In genomic region chr17:45262516-45263476, GRCh38 we compare ENCODE assay signal across 8 cellular contexts. TPM values are rescaled to one million over a fixed set of nuclear protein-coding genes. Genes with fewer than 3 reads are reported as not detected.
DNase-seq lines count a peak whose midpoint lies in the region; ATAC-seq, FAIRE-seq and TF ChIP-seq lines count a peak whose summit lies in the region.

No MANE protein-coding gene starts in this region.

- H3K36me3 ChIP-seq in body of pancreas (replicated peaks in 1 of 2; ENCODE audit: insufficient read depth in 1 of 2, low read depth in 2 of 2): peaks cover 0 to 19% of the 10 kb centered on the region in 2 donors
- peaks cover 20 to 32% of the 10 kb centered on the region in 2 donors for H3K36me3 ChIP-seq in kidney (ENCODE audit: control insufficient read depth in 1 of 2, insufficient read depth in 2 of 2, low read length in 2 of 2)
- H3K36me3 ChIP-seq in thoracic aorta: peaks cover 22% of the 10 kb centered on the region

- no peaks in the 10 kb centered on the region for H3K27me3 Mint-ChIP-seq in activated CD8-positive, alpha-beta memory T cell treated with anti-CD3 and anti-CD28 coated beads, Interleukin-2, amount 10 ng/mL, durations not matched to agents 7 days and 5 days
- no peaks in the 10 kb centered on the region for H3K27me3 Mint-ChIP-seq in osteocyte (ENCODE audit: unreplicated experiment)

- H3K27ac ChIP-seq in body of pancreas: peak overlapping the region in 2 of 4 donors; percentile 19 to 44
- no peak overlapping the region for H3K27ac ChIP-seq in kidney (ENCODE audit: low read depth in 2 of 2, low read length in 2 of 2)
- no peak overlapping the region for H3K27ac ChIP-seq in thoracic aorta

- WGBS in body of pancreas, 2 donors: 56 to 62% methylated on average over 12 to 18 of the region's 18 CpGs

- no peaks in the 10 kb centered on the region for H3K9me3 ChIP-seq in body of pancreas
- no peaks in the 10 kb centered on the region for H3K9me3 ChIP-seq in kidney (ENCODE audit: control insufficient read depth in 1 of 2, low read length in 2 of 2)
- H3K9me3 ChIP-seq in thoracic aorta: no peaks in the 10 kb centered on the region

- peaks cover 23% of the 10 kb centered on the region for H3K4me1 Mint-ChIP-seq in activated CD8-positive, alpha-beta memory T cell treated with anti-CD3 and anti-CD28 coated beads, Interleukin-2, amount 10 ng/mL, durations not matched to agents 7 days and 5 days
- H3K4me1 Mint-ChIP-seq in osteocyte (ENCODE audit: unreplicated experiment): peaks cover 7% of the 10 kb centered on the region

- no peak overlapping the region for H3K4me3 ChIP-seq in body of pancreas
- H3K4me3 ChIP-seq in kidney (ENCODE audit: low read length in 2 of 2): peak overlapping the region in 1 of 2 donors; percentile 68
- H3K4me3 ChIP-seq in thoracic aorta: peak overlapping the region; percentile 92

- H3K27me3 ChIP-seq in body of pancreas: no peaks in the 10 kb centered on the region
- no peaks in the 10 kb centered on the region for H3K27me3 ChIP-seq in thoracic aorta (replicated peaks; ENCODE audit: insufficient read depth)

- no peak for FAIRE-seq in kidney (lab: Jason Lieb, UNC)

- CTCF ChIA-PET in activated CD8-positive, alpha-beta memory T cell treated with anti-CD3 and anti-CD28 coated beads, Interleukin-2, amount 10 ng/mL, durations not matched to agents 7 days and 5 days (lab: Charles Lee): interaction anchor here (0.7 to 2.1 kb wide), 7 partner anchors 9 to 128 kb away, joined by 3 to 18 read pairs (median 3); partner anchors contain the start of gene ACBD4

- intact Hi-C loops in body of pancreas (cut with DNase I): no loop called here
- intact Hi-C loops in kidney (cut with DNase I): no loop called here

- H3K4me1 ChIP-seq in body of pancreas (peaks cover 15% of the 10 kb centered on the region), kidney (ENCODE audit: control insufficient read depth in 1 of 2, insufficient read depth in 1 of 2, low read depth in 1 of 2, low read length in 2 of 2) (peaks cover 0 to 12% of the 10 kb centered on the region in 2 donors), thoracic aorta (ENCODE audit: control insufficient read depth in 1 of 2, low read depth in 2 of 2) (peaks cover 0 to 12% of the 10 kb centered on the region in 2 donors)

- no peak for ATAC-seq in activated CD8-positive, alpha-beta memory T cell treated with anti-CD3 and anti-CD28 coated beads, Interleukin-2, amount 10 ng/mL, durations not matched to agents 7 days and 5 days
- ATAC-seq in body of pancreas (peak; percentile 17), thoracic aorta (ENCODE audit: insufficient number of reproducible peaks, low FRiP score, low read depth) (no peak)

- peak overlapping the region; percentile 74 for H3K4me3 Mint-ChIP-seq in activated CD8-positive, alpha-beta memory T cell treated with anti-CD3 and anti-CD28 coated beads, Interleukin-2, amount 10 ng/mL, durations not matched to agents 7 days and 5 days
- no peak overlapping the region for H3K4me3 Mint-ChIP-seq in osteocyte (ENCODE audit: unreplicated experiment)

- no peak for TF ChIP-seq POLR2A in body of pancreas (IDR thresholded peaks at IDR 0.05)

- H3K9ac ChIP-seq in kidney (ENCODE audit: low read length in 2 of 2): peak overlapping the region in 1 of 2 donors; percentile 65

- no peak for DNase-seq in activated CD8-positive, alpha-beta memory T cell treated with anti-CD3 and anti-CD28 coated beads, Interleukin-2, amount 10 ng/mL, durations not matched to agents 7 days and 5 days
- no peak for DNase-seq in activated CD8-positive, alpha-beta memory T cell treated with anti-CD3 and anti-CD28 coated beads for 24 hours
- DNase-seq in body of pancreas (no peak), kidney (peak; percentile 78), thoracic aorta (ENCODE audit: low spot score) (no peak), SW480 (ENCODE audit: low spot score) (no peak), NCI-H1105 treated with DMSO at 0.1 percent for 48 hours (lab: John Stamatoyannopoulos, UW) (no peak), osteocyte (ENCODE audit: extremely low spot score, unreplicated experiment) (no peak)

- peak overlapping the region; percentile 83 for H3K27ac Mint-ChIP-seq in activated CD8-positive, alpha-beta memory T cell treated with anti-CD3 and anti-CD28 coated beads, Interleukin-2, amount 10 ng/mL, durations not matched to agents 7 days and 5 days
- H3K27ac Mint-ChIP-seq in osteocyte (ENCODE audit: unreplicated experiment): no peak overlapping the region

- H3K9me3 Mint-ChIP-seq in activated CD8-positive, alpha-beta memory T cell treated with anti-CD3 and anti-CD28 coated beads, Interleukin-2, amount 10 ng/mL, durations not matched to agents 7 days and 5 days (ENCODE audit: low read depth): no peaks in the 10 kb centered on the region
- no peaks in the 10 kb centered on the region for H3K9me3 Mint-ChIP-seq in osteocyte (ENCODE audit: unreplicated experiment)

- peaks cover 16% of the 10 kb centered on the region for H3K36me3 Mint-ChIP-seq in activated CD8-positive, alpha-beta memory T cell treated with anti-CD3 and anti-CD28 coated beads, Interleukin-2, amount 10 ng/mL, durations not matched to agents 7 days and 5 days
- peaks cover 27% of the 10 kb centered on the region for H3K36me3 Mint-ChIP-seq in osteocyte (ENCODE audit: unreplicated experiment)

- TF ChIP-seq CTCF in body of pancreas (IDR thresholded peaks at IDR 0.05) (no peak), kidney (IDR thresholded peaks at IDR 0.05; ENCODE audit: borderline replicate concordance, extremely low read depth, insufficient read depth) (no peak), thoracic aorta (IDR thresholded peaks at IDR 0.05) (no peak), osteocyte (IDR thresholded peaks at IDR 0.05) (no peak)

RNA-seq across cellular contexts. Expression of gene SPATA32, which starts 0.9 kb away (rescaled TPM):
- total RNA-seq in activated CD8-positive, alpha-beta memory T cell treated with anti-CD3 and anti-CD28 coated beads, Interleukin-2, amount 10 ng/mL, durations not matched to agents 7 days and 5 days: under 1 TPM; 0.23 to 0.49 TPM
- total RNA-seq in body of pancreas: 1 to 10 TPM in 1 of 2 donors, not detected in 1; 1.0 TPM
- not detected for total RNA-seq in kidney
- polyA plus RNA-seq in kidney (ENCODE audit: insufficient read depth, low read depth, low replicate concordance): not detected
- not detected for total RNA-seq in thoracic aorta
- total RNA-seq in osteocyte: 0.18 TPM in 1 of 2 replicates, not detected in the other

RNA-seq across cellular contexts. Expression of gene FMNL1, which starts 41.1 kb away (rescaled TPM):
- 100 to 1,000 TPM; 482 to 504 TPM for total RNA-seq in activated CD8-positive, alpha-beta memory T cell treated with anti-CD3 and anti-CD28 coated beads, Interleukin-2, amount 10 ng/mL, durations not matched to agents 7 days and 5 days
- total RNA-seq in body of pancreas (1 to 10 TPM; 4.0 to 5.2 TPM), kidney (32.9 TPM), thoracic aorta (10 to 100 TPM; 31.4 to 37.2 TPM), osteocyte (2.0 and 2.8 TPM in 2 replicates)
- 2.3 TPM for polyA plus RNA-seq in kidney (ENCODE audit: insufficient read depth, low read depth, low replicate concordance)

RNA-seq across cellular contexts. Expression of gene MAP3K14, which starts 54.0 kb away (rescaled TPM):
- total RNA-seq in activated CD8-positive, alpha-beta memory T cell treated with anti-CD3 and anti-CD28 coated beads, Interleukin-2, amount 10 ng/mL, durations not matched to agents 7 days and 5 days: 10 to 100 TPM; 39.3 to 43.0 TPM
- total RNA-seq in body of pancreas: 1 to 10 TPM; 6.5 to 9.9 TPM
- 24.5 TPM for total RNA-seq in kidney
- 7.6 TPM for polyA plus RNA-seq in kidney (ENCODE audit: insufficient read depth, low read depth, low replicate concordance)
- total RNA-seq in thoracic aorta: 10 to 100 TPM; 10.1 to 10.7 TPM
- 12.7 and 13.2 TPM in 2 replicates for total RNA-seq in osteocyte

Comparison
In these comparisons a context has a peak if more than half of its experiments do, and no peak if none do; other contexts are left out.
1. RNA of gene FMNL1, which starts 41.1 kb away (total RNA-seq): 482 to 504 TPM in activated CD8-positive, alpha-beta memory T cell treated with anti-CD3 and anti-CD28 coated beads, Interleukin-2, amount 10 ng/mL, durations not matched to agents 7 days and 5 days; 31.4 to 37.2 TPM in thoracic aorta, 32.9 TPM in kidney (single experiment), 4.0 to 5.2 TPM in body of pancreas and 2.0 to 2.8 TPM in osteocyte; every median in the first group is over 10 times any median in the second.